Comparison of ENCODE assay signal across 21 cellular contexts in genomic region chr6:109662192-109662591, GRCh38. TPM values are rescaled to one million over a fixed set of nuclear protein-coding genes. Genes with fewer than 3 reads are reported as not detected.
DNase-seq lines count a peak whose midpoint lies in the region; ATAC-seq, FAIRE-seq and TF ChIP-seq lines count a peak whose summit lies in the region.
"Had no signal": no experiment of that assay in that cellular context is flagged by ENCODE, and none has a peak within 500 bp of the region (broad histone marks: within the 10 kb centered on the region; RNA-seq: fewer than 3 reads in every experiment).

No MANE protein-coding gene starts in this region.

- FAIRE-seq in GM19239 (lab: Jason Lieb, UNC), result no peak
- FAIRE-seq: D721Med had no signal

- H3K4me3 ChIP-seq in mammary epithelial cell (replicated peaks in 1 of 3; ENCODE audit: insufficient read depth in 1 of 3, low read depth in 2 of 3, low read length in 3 of 3), result no peak overlapping the region
- no peak overlapping the region for H3K4me3 ChIP-seq in brain microvascular endothelial cell (ENCODE audit: low read depth, low read length)
- H3K4me3 ChIP-seq in CD8-positive, alpha-beta memory T cell (ENCODE audit: low read length), result no peak overlapping the region

- no peak overlapping the region for H3K27ac Mint-ChIP-seq in MCF 10A (ENCODE audit: low read depth, unreplicated experiment)
- no peak overlapping the region for H3K27ac Mint-ChIP-seq in CD8-positive, alpha-beta memory T cell
- H3K27ac Mint-ChIP-seq: CD8-positive, alpha-beta T cell; IgD-negative memory B cell had no signal

- POLR2A ChIA-PET in MCF 10A (lab: Yijun Ruan, JAX), result no interaction called here
- POLR2A ChIA-PET in CD8-positive, alpha-beta memory T cell (lab: Charles Lee), result no interaction called here

- dilution Hi-C loops in mammary epithelial cell (cut with HindIII; ENCODE audit: low sequenced_read_pairs), result no loop called here

- 85% methylated on average over 2 of the region's 2 CpGs for WGBS in mammary epithelial cell (ENCODE audit: low coverage, missing lambda C conversion rate)

- CTCF ChIA-PET in mammary epithelial cell (lab: Charles Lee; ENCODE audit: low non-redundant PET), result no interaction called here
- CTCF ChIA-PET in MCF 10A (lab: Yijun Ruan, JAX), result interaction anchor here (0.7 to 1.3 kb wide), 2 partner anchors 309 to 377 kb away, joined by 3 read pairs; no protein-coding TSS in a partner anchor
- CTCF ChIA-PET in CD8-positive, alpha-beta memory T cell (lab: Charles Lee), result no interaction called here

- H3K27ac ChIP-seq in mammary epithelial cell (ENCODE audit: insufficient read depth, low read depth, low read length), result no peak overlapping the region
- H3K27ac ChIP-seq in brain microvascular endothelial cell, result no peak overlapping the region
- H3K27ac ChIP-seq in foreskin keratinocyte, result no peak overlapping the region
- H3K27ac ChIP-seq in CD8-positive, alpha-beta memory T cell (ENCODE audit: low read depth, low read length), result no peak overlapping the region

- in situ Hi-C loops in mammary epithelial cell (cut with MboI; ENCODE audit: low sequenced_read_pairs in 2 of 2) (no loop called here), brain microvascular endothelial cell (cut with HindIII; ENCODE audit: low pct_ligation_motif_present, low sequenced_read_pairs) (no loop called here)

- no peaks in the 10 kb centered on the region for H3K4me1 Mint-ChIP-seq in MCF 10A (ENCODE audit: insufficient read depth, unreplicated experiment)
- no peaks in the 10 kb centered on the region for H3K4me1 Mint-ChIP-seq in CD8-positive, alpha-beta memory T cell
- H3K4me1 Mint-ChIP-seq: IgD-negative memory B cell had no signal

- no peak overlapping the region for H3K9ac ChIP-seq in mammary epithelial cell (ENCODE audit: insufficient read depth, low read length)

- TF ChIP-seq CTCF in mammary epithelial cell (conservative IDR thresholded peaks at IDR 0.05 in 1 of 2, IDR thresholded peaks at IDR 0.05 in 1 of 2; ENCODE audit: extremely low read depth in 1 of 2, insufficient read depth in 1 of 2, low read depth in 1 of 2, low read length in 2 of 2) (no peak), MCF 10A (IDR thresholded peaks at IDR 0.05; ENCODE audit: unreplicated experiment) (no peak), brain microvascular endothelial cell (IDR thresholded peaks at IDR 0.05; ENCODE audit: low read depth, low read length, missing control alignments) (no peak), foreskin keratinocyte (conservative IDR thresholded peaks at IDR 0.05) (no peak)

- H3K4me2 ChIP-seq in mammary epithelial cell (ENCODE audit: insufficient read depth, low read depth, low read length), result no peak overlapping the region

- H3K79me2 ChIP-seq in mammary epithelial cell (ENCODE audit: insufficient read depth, low read length), result no peaks in the 10 kb centered on the region

- H3K27me3 ChIP-seq in mammary epithelial cell (ENCODE audit: insufficient read depth, low read length) (no peaks in the 10 kb centered on the region), brain microvascular endothelial cell (replicated peaks) (no peaks in the 10 kb centered on the region), foreskin keratinocyte (no peaks in the 10 kb centered on the region)
- no peaks in the 10 kb centered on the region for H3K27me3 ChIP-seq in CD8-positive, alpha-beta memory T cell (ENCODE audit: insufficient read depth, low read length, poor library complexity, severe bottlenecking)

- no peaks in the 10 kb centered on the region for H3K27me3 Mint-ChIP-seq in MCF 10A (ENCODE audit: insufficient read depth, unreplicated experiment)
- H3K27me3 Mint-ChIP-seq in CD8-positive, alpha-beta memory T cell, result no peaks in the 10 kb centered on the region
- H3K27me3 Mint-ChIP-seq: IgD-negative memory B cell had no signal

- DNase-seq in mammary epithelial cell (peak; percentile 15), MCF 10A (ENCODE audit: unreplicated experiment) (no peak), brain microvascular endothelial cell (peak; percentile 36), foreskin keratinocyte (peak in 1 of 2 donors; percentile 60), GM19239 (ENCODE audit: insufficient read length, low spot score) (no peak)
- DNase-seq in CD8-positive, alpha-beta memory T cell, result no peak
- DNase-seq: 8988T; CD8-positive, alpha-beta T cell; DMS79 treated with DMSO at 0.1 percent for 48 hours; GF-D8; H7; Kasumi-1; MV-4-11; NCI-H1436 treated with DMSO at 0.1 percent for 48 hours; NCI-H2029 treated with DMSO at 0.1 percent for 48 hours; NCI-H2171 treated with DMSO at 0.1 percent for 48 hours; NCI-H748 treated with DMSO at 0.1 percent for 48 hours had no signal

- no peak overlapping the region for H2AFZ ChIP-seq in mammary epithelial cell (ENCODE audit: low read depth, low read length)

- H3K4me1 ChIP-seq in mammary epithelial cell (ENCODE audit: insufficient read depth, low read length), result peaks cover 26% of the 10 kb centered on the region
- peaks cover 25% of the 10 kb centered on the region for H3K4me1 ChIP-seq in foreskin keratinocyte
- H3K4me1 ChIP-seq in CD8-positive, alpha-beta memory T cell (ENCODE audit: insufficient read depth, low read length), result no peaks in the 10 kb centered on the region

- no peaks in the 10 kb centered on the region for H4K20me1 ChIP-seq in mammary epithelial cell (ENCODE audit: insufficient read depth, low read length)

- no peaks in the 10 kb centered on the region for H3K9me3 ChIP-seq in mammary epithelial cell (replicated peaks; ENCODE audit: insufficient read depth, low read length)
- no peaks in the 10 kb centered on the region for H3K9me3 ChIP-seq in CD8-positive, alpha-beta memory T cell (ENCODE audit: low read length)

- no peaks in the 10 kb centered on the region for H3K36me3 Mint-ChIP-seq in MCF 10A (ENCODE audit: insufficient read depth, unreplicated experiment)
- H3K36me3 Mint-ChIP-seq in CD8-positive, alpha-beta memory T cell, result peaks cover 0 to 11% (median 4%) of the 10 kb centered on the region in 3 donors

- BruUV-seq in mammary epithelial cell (replicated peaks; lab: Mats Ljungman, UMichigan) (no TSS peak), MCF 10A (replicated peaks; lab: Mats Ljungman, UMichigan) (no TSS peak)

- no peak overlapping the region for H3K4me3 Mint-ChIP-seq in MCF 10A (ENCODE audit: unreplicated experiment)
- H3K4me3 Mint-ChIP-seq in CD8-positive, alpha-beta memory T cell, result no peak overlapping the region
- H3K4me3 Mint-ChIP-seq: CD8-positive, alpha-beta T cell; IgD-negative memory B cell had no signal

- H3K9me3 Mint-ChIP-seq in MCF 10A (ENCODE audit: unreplicated experiment), result no peaks in the 10 kb centered on the region
- H3K9me3 Mint-ChIP-seq in CD8-positive, alpha-beta memory T cell, result no peaks in the 10 kb centered on the region
- H3K9me3 Mint-ChIP-seq: CD8-positive, alpha-beta T cell; IgD-negative memory B cell had no signal

- H3K36me3 ChIP-seq in mammary epithelial cell (ENCODE audit: insufficient read depth, low read length) (no peaks in the 10 kb centered on the region), brain microvascular endothelial cell (replicated peaks) (no peaks in the 10 kb centered on the region)
- H3K36me3 ChIP-seq in CD8-positive, alpha-beta memory T cell (ENCODE audit: insufficient read depth, low read length), result no peaks in the 10 kb centered on the region

- intact Hi-C loops in mammary epithelial cell (cut with micrococcal nuclease), result no loop called here
- intact Hi-C loops in MCF 10A (cut with micrococcal nuclease), result no loop called here

- peak; percentile 62 for ATAC-seq in foreskin keratinocyte
- no peak for ATAC-seq in HG02759 (IDR thresholded peaks at IDR 0.05; ENCODE audit: unreplicated experiment)
- no peak for ATAC-seq in HG02798 (IDR thresholded peaks at IDR 0.05; ENCODE audit: poor library complexity, unreplicated experiment)
- ATAC-seq: CD8-positive, alpha-beta T cell had no signal

RNA-seq across cellular contexts. Expression of gene AK9, which starts 28.8 kb away (rescaled TPM):
- total RNA-seq in mammary epithelial cell (1 to 10 TPM; 2.2 to 2.4 TPM), MCF 10A (2022) (4.7 and 7.5 TPM in 2 replicates), foreskin keratinocyte (0.71 and 1.4 TPM in 2 replicates)
- polyA plus RNA-seq in mammary epithelial cell (0.66 TPM), foreskin keratinocyte (0.37 and 0.50 TPM in 2 replicates)
- not detected for polyA minus RNA-seq in mammary epithelial cell
- 1 to 10 TPM; 5.1 to 5.6 TPM for total RNA-seq in CD8-positive, alpha-beta memory T cell
- polyA plus RNA-seq in CD8-positive, alpha-beta memory T cell, result 6.8 TPM

RNA-seq across cellular contexts. Expression of gene FIG4, which starts 28.9 kb away (rescaled TPM):
- total RNA-seq in mammary epithelial cell (10 to 100 TPM; 12.2 to 17.2 TPM), MCF 10A (2022) (7.9 and 9.5 TPM in 2 replicates), foreskin keratinocyte (7.7 and 8.7 TPM in 2 replicates)
- polyA plus RNA-seq in mammary epithelial cell (6.5 TPM), foreskin keratinocyte (4.7 and 4.9 TPM in 2 replicates)
- polyA minus RNA-seq in mammary epithelial cell, result 12.4 TPM
- 10 to 100 TPM; 11.2 to 13.2 TPM for total RNA-seq in CD8-positive, alpha-beta memory T cell
- polyA plus RNA-seq in CD8-positive, alpha-beta memory T cell, result 16.4 TPM

Comparison
In these comparisons a context has a peak if more than half of its experiments do, and no peak if none do; other contexts are left out.
1. DNase-seq: peak in mammary epithelial cell (single experiment) and brain microvascular endothelial cell (single experiment); none in MCF 10A (single experiment), CD8-positive, alpha-beta memory T cell (0 of 5) and GM19239 (single experiment).